In genomic region chr6:148760143-148760505, GRCh38 we compare ENCODE assay signal across 11 cellular contexts. TPM values are rescaled to one million over a fixed set of nuclear protein-coding genes. Genes with fewer than 3 reads are reported as not detected.
DNase-seq lines count a peak whose midpoint lies in the region; ATAC-seq and TF ChIP-seq lines count a peak whose summit lies in the region.
"Had no signal": no experiment of that assay in that cellular context is flagged by ENCODE, and none has a peak within 500 bp of the region (broad histone marks: within the 10 kb centered on the region; RNA-seq: fewer than 3 reads in every experiment).

No MANE protein-coding gene starts in this region.

- intact Hi-C loops in ovary (cut with DNase I) = no loop called here

- TF ChIP-seq EP300 in ovary (IDR thresholded peaks at IDR 0.05) = no peak

- no peak for DNase-seq in CD4-positive, CD25-positive, alpha-beta regulatory T cell
- no peak for DNase-seq in natural killer cell treated with Interleukin-12 subunit alpha and Interleukin-12 subunit beta and Interleukin-15 and Interleukin-18, amount 100 ng/mL, for 72 hours (ENCODE audit: low spot score)
- DNase-seq in NCI-H345 (lab: John Stamatoyannopoulos, UW) (no peak), ovary (no peak), NCI-H446 (lab: John Stamatoyannopoulos, UW) (no peak)
- DNase-seq: erythroblast, NCI-H748 treated with DMSO at 0.1 percent for 48 hours had no signal

- H3K36me3 Mint-ChIP-seq in CD4-positive, CD25-positive, alpha-beta regulatory T cell = no peaks in the 10 kb centered on the region
- peaks cover 7% of the 10 kb centered on the region for H3K36me3 Mint-ChIP-seq in brain
- H3K36me3 Mint-ChIP-seq in natural killer cell treated with Interleukin-12 subunit alpha and Interleukin-12 subunit beta and Interleukin-15 and Interleukin-18, amount 100 ng/mL, for 72 hours = no peaks in the 10 kb centered on the region

- TF ChIP-seq POLR2A in ovary (IDR thresholded peaks at IDR 0.05) = no peak

- H3K9me3 Mint-ChIP-seq in CD4-positive, CD25-positive, alpha-beta regulatory T cell = peaks cover 0 to 1% (median 0%) of the 10 kb centered on the region in 7 donors
- H3K9me3 Mint-ChIP-seq in brain = peaks cover 8 to 22% (median 13%) of the 10 kb centered on the region in 5 experiments
- peaks cover 2% of the 10 kb centered on the region for H3K9me3 Mint-ChIP-seq in natural killer cell treated with Interleukin-12 subunit alpha and Interleukin-12 subunit beta and Interleukin-15 and Interleukin-18, amount 100 ng/mL, for 72 hours

- H3K27ac Mint-ChIP-seq in CD4-positive, CD25-positive, alpha-beta regulatory T cell = peak overlapping the region; percentile 32 to 91 (median 34)
- peak overlapping the region in 3 of 5 experiments; percentile 94 to 95 (median 94) for H3K27ac Mint-ChIP-seq in brain
- peak overlapping the region; percentile 65 to 89 for H3K27ac Mint-ChIP-seq in natural killer cell treated with Interleukin-12 subunit alpha and Interleukin-12 subunit beta and Interleukin-15 and Interleukin-18, amount 100 ng/mL, for 72 hours

- peak overlapping the region; percentile 8 to 72 (median 49) for H3K4me3 Mint-ChIP-seq in CD4-positive, CD25-positive, alpha-beta regulatory T cell
- H3K4me3 Mint-ChIP-seq in brain = peak overlapping the region in 1 of 5 experiments; percentile 57
- peak overlapping the region; percentile 78 for H3K4me3 Mint-ChIP-seq in natural killer cell treated with Interleukin-12 subunit alpha and Interleukin-12 subunit beta and Interleukin-15 and Interleukin-18, amount 100 ng/mL, for 72 hours

- H3K4me1 ChIP-seq in CD4-positive, CD25-positive, alpha-beta regulatory T cell (ENCODE audit: control insufficient read depth, insufficient read depth, low read length, poor library complexity, severe bottlenecking) = peaks cover 37% of the 10 kb centered on the region
- H3K4me1 ChIP-seq in ovary (ENCODE audit: insufficient read depth) = peaks cover 2% of the 10 kb centered on the region

- H3K27me3 ChIP-seq in CD4-positive, CD25-positive, alpha-beta regulatory T cell (ENCODE audit: control insufficient read depth, insufficient read depth, low read length) = peaks cover 6% of the 10 kb centered on the region
- H3K27me3 ChIP-seq in ovary = no peaks in the 10 kb centered on the region

- H3K27ac ChIP-seq in CD4-positive, CD25-positive, alpha-beta regulatory T cell (ENCODE audit: insufficient read depth, low read length, poor library complexity, severe bottlenecking) = peak overlapping the region; percentile 66
- peak overlapping the region in 1 of 2 donors; percentile 62 for H3K27ac ChIP-seq in ovary
- H3K27ac ChIP-seq: KMS-11 had no signal

- peaks cover 50% of the 10 kb centered on the region for H3K27me3 Mint-ChIP-seq in CD4-positive, CD25-positive, alpha-beta regulatory T cell
- H3K27me3 Mint-ChIP-seq in brain = peaks cover 4% of the 10 kb centered on the region
- peaks cover 19 to 20% of the 10 kb centered on the region in 2 donors for H3K27me3 Mint-ChIP-seq in natural killer cell treated with Interleukin-12 subunit alpha and Interleukin-12 subunit beta and Interleukin-15 and Interleukin-18, amount 100 ng/mL, for 72 hours

- no peak for ATAC-seq in CD4-positive, CD25-positive, alpha-beta regulatory T cell (ENCODE audit: low read depth in 2 of 2)
- peak; percentile 1 for ATAC-seq in GM21723 (IDR thresholded peaks at IDR 0.05; ENCODE audit: unreplicated experiment)
- ATAC-seq in natural killer cell treated with Interleukin-12 subunit alpha and Interleukin-12 subunit beta and Interleukin-15 and Interleukin-18, amount 100 ng/mL, for 72 hours = no peak
- no peak for ATAC-seq in GM21423 (IDR thresholded peaks at IDR 0.05; ENCODE audit: unreplicated experiment)

- 66 to 71% (median 68%) methylated on average over 3 of the region's 3 CpGs for WGBS in ovary, 3 donors

- H3K36me3 ChIP-seq in CD4-positive, CD25-positive, alpha-beta regulatory T cell (ENCODE audit: control insufficient read depth, insufficient read depth, low read length) = no peaks in the 10 kb centered on the region
- no peaks in the 10 kb centered on the region for H3K36me3 ChIP-seq in ovary

- peak overlapping the region; percentile 80 for H3K4me3 ChIP-seq in CD4-positive, CD25-positive, alpha-beta regulatory T cell (ENCODE audit: low read depth, low read length)
- no peak overlapping the region for H3K4me3 ChIP-seq in ovary

- TF ChIP-seq CTCF in brain (conservative IDR thresholded peaks at IDR 0.05) (no peak), ovary (IDR thresholded peaks at IDR 0.05) (no peak)

- H3K9me3 ChIP-seq in CD4-positive, CD25-positive, alpha-beta regulatory T cell (ENCODE audit: control insufficient read depth in 2 of 2, low read length in 2 of 2) = no peaks in the 10 kb centered on the region
- no peaks in the 10 kb centered on the region for H3K9me3 ChIP-seq in ovary

- H3K4me1 Mint-ChIP-seq in CD4-positive, CD25-positive, alpha-beta regulatory T cell = peaks cover 33 to 51% (median 43%) of the 10 kb centered on the region in 4 donors
- H3K4me1 Mint-ChIP-seq in brain = peaks cover 52% of the 10 kb centered on the region
- peaks cover 61 to 69% of the 10 kb centered on the region in 2 donors for H3K4me1 Mint-ChIP-seq in natural killer cell treated with Interleukin-12 subunit alpha and Interleukin-12 subunit beta and Interleukin-15 and Interleukin-18, amount 100 ng/mL, for 72 hours (ENCODE audit: low read depth in 2 of 2)

RNA-seq across cellular contexts. Expression of gene UST, which starts 13.3 kb away (rescaled TPM):
- total RNA-seq in CD4-positive, CD25-positive, alpha-beta regulatory T cell = 1.7 TPM
- polyA plus RNA-seq in CD4-positive, CD25-positive, alpha-beta regulatory T cell = 1 to 10 TPM; 1.1 to 2.9 (median 2.7) TPM
- polyA plus RNA-seq in brain (ENCODE audit: insufficient read depth, low read depth, low replicate concordance) = 30.5 TPM
- total RNA-seq in natural killer cell treated with Interleukin-12 subunit alpha and Interleukin-12 subunit beta and Interleukin-15 and Interleukin-18, amount 100 ng/mL, for 72 hours = 1 to 10 TPM; 1.6 to 3.0 TPM
- total RNA-seq in ovary = 10 to 100 TPM; 12.3 to 19.3 (median 16.5) TPM
- polyA plus RNA-seq in ovary = 10 to 100 TPM; 11.8 to 20.1 TPM

Comparison
In these comparisons a context has a peak if more than half of its experiments do, and no peak if none do; other contexts are left out.
1. H3K27ac Mint-ChIP-seq: peak in every context shown above with its lines; median percentile 94 in brain; 77 in natural killer cell treated with Interleukin-12 subunit alpha and Interleukin-12 subunit beta and Interleukin-15 and Interleukin-18, amount 100 ng/mL, for 72 hours; 34 in CD4-positive, CD25-positive, alpha-beta regulatory T cell.